In the genomic region with DNA sequence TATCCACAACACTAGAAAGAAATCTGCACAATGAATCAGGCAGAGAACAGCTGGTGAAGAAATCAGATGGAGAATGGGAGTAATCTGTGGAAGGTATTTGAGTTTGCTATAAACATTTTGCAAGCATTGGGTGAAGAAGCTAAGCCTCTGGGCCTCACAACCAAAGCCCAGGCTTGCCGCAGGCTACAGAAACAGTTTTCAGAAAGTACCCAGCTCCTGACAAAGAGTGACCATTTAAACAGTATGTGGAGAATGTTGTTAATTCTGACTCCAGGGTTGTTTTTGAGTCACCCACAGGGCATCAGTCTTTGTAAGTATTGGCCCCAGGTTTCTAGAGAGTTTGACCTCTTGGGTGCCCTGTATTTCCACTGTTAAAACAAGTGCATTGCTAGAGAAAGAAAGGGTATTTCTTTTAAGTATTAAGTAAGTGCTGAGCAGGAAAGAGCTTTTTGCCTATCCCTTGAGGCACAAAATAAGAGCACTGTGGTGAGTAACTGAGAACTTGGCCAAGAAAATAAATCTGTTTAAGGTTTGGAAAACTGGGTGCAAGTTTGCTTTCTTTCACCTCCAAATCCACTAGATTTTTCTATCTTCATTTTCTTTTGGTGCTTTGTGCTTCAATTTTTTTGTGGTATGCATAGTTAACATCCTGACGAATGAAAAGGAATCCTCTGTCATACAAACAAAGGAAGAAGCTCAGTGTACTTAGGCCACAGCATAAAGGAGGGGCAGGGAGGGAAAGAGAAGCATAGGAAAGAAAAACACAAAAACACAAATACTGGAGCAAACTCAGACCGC, we compare ENCODE assay signal across 11 cellular contexts.
DNase-seq lines count a peak whose midpoint lies in the region; ATAC-seq and TF ChIP-seq lines count a peak whose summit lies in the region.
"Had no signal": no experiment of that assay in that cellular context is flagged by ENCODE, and none has a peak within 500 bp of the region (broad histone marks: within the 10 kb centered on the region; RNA-seq: fewer than 3 reads in every experiment).

No MANE protein-coding gene starts in this region.

- H4K20me1 ChIP-seq in OCI-LY1 (ENCODE audit: insufficient read depth, low read length): no peaks in the 10 kb centered on the region

- intact Hi-C loops in esophagus muscularis mucosa (cut with DNase I): no loop called here

- 55% methylated on average over 3 of the region's 3 CpGs for WGBS in esophagus muscularis mucosa

- peak overlapping the region; percentile 88 for H2AFZ ChIP-seq in OCI-LY1 (ENCODE audit: low read length)

- no peak overlapping the region for H3K9ac ChIP-seq in OCI-LY1 (ENCODE audit: low read length)

- ATAC-seq in HG02610 (IDR thresholded peaks at IDR 0.05; ENCODE audit: unreplicated experiment): no peak
- ATAC-seq: stimulated activated naive CD8-positive, alpha-beta T cell treated with anti-CD3 and anti-CD28 coated beads, Interleukin-15, amount 100 ng/mL, for 72 hours had no signal

- TF ChIP-seq EP300 in esophagus muscularis mucosa (IDR thresholded peaks at IDR 0.05): no peak

- peaks cover 5% of the 10 kb centered on the region for H3K9me3 Mint-ChIP-seq in nephron progenitor cell

- H3K4me1 ChIP-seq in OCI-LY1 (ENCODE audit: insufficient read depth, low read length, severe bottlenecking): peaks cover 27% of the 10 kb centered on the region
- H3K4me1 ChIP-seq in esophagus muscularis mucosa: peaks cover 8 to 68% (median 63%) of the 10 kb centered on the region in 4 donors

- POLR2A ChIA-PET in HEK293T (lab: Yijun Ruan, JAX): no interaction called here

- no peaks in the 10 kb centered on the region for H3K36me3 ChIP-seq in OCI-LY1 (ENCODE audit: insufficient read depth, low read length)
- H3K36me3 ChIP-seq in esophagus muscularis mucosa: no peaks in the 10 kb centered on the region

- peak; percentile 38 for DNase-seq in AG08395 (ENCODE audit: low spot score)
- no peak for DNase-seq in esophagus muscularis mucosa (ENCODE audit: extremely low spot score)
- no peak for DNase-seq in nephron progenitor cell
- no peak for DNase-seq in amygdala (lab: John Stamatoyannopoulos, UW)
- no peak for DNase-seq in NCI-H1105 treated with DMSO at 0.1 percent for 48 hours (lab: John Stamatoyannopoulos, UW)
- DNase-seq in HEK293T (ENCODE audit: extremely low spot score): no peak
- DNase-seq: AML-193; NCI-H510A; stimulated activated naive CD8-positive, alpha-beta T cell treated with anti-CD3 and anti-CD28 coated beads, Interleukin-15, amount 100 ng/mL, for 72 hours had no signal

- peaks cover 3% of the 10 kb centered on the region for H3K27me3 Mint-ChIP-seq in nephron progenitor cell (ENCODE audit: low read depth, poor library complexity)
- H3K27me3 Mint-ChIP-seq: stimulated activated naive CD8-positive, alpha-beta T cell treated with anti-CD3 and anti-CD28 coated beads, Interleukin-15, amount 100 ng/mL, for 72 hours had no signal

- H3K27me3 ChIP-seq in OCI-LY1 (ENCODE audit: insufficient read depth, low read length): no peaks in the 10 kb centered on the region
- H3K27me3 ChIP-seq in esophagus muscularis mucosa: no peaks in the 10 kb centered on the region

- no peaks in the 10 kb centered on the region for H3K36me3 Mint-ChIP-seq in nephron progenitor cell (ENCODE audit: low read depth)

- no peaks in the 10 kb centered on the region for H3F3A ChIP-seq in OCI-LY1 (ENCODE audit: insufficient read depth, low read length)

- H3K4me3 ChIP-seq in OCI-LY1 (ENCODE audit: low read depth, low read length, poor library complexity, severe bottlenecking) (no peak overlapping the region), esophagus muscularis mucosa (no peak overlapping the region)

- H3K4me3 Mint-ChIP-seq in nephron progenitor cell: no peak overlapping the region
- H3K4me3 Mint-ChIP-seq: stimulated activated naive CD8-positive, alpha-beta T cell treated with anti-CD3 and anti-CD28 coated beads, Interleukin-15, amount 100 ng/mL, for 72 hours had no signal

- H3K9me3 ChIP-seq in OCI-LY1 (ENCODE audit: low read length) (peaks cover 10% of the 10 kb centered on the region; the same call in 1 of the 2 replicates), esophagus muscularis mucosa (no peaks in the 10 kb centered on the region)

- no peaks in the 10 kb centered on the region for H3K9me2 ChIP-seq in OCI-LY1 (ENCODE audit: low read depth, low read length)

- TF ChIP-seq CTCF in OCI-LY1 (IDR thresholded peaks at IDR 0.05; ENCODE audit: low read length) (no peak), esophagus muscularis mucosa (IDR thresholded peaks at IDR 0.05) (no peak), nephron progenitor cell (IDR thresholded peaks at IDR 0.05) (no peak)

- H3K79me2 ChIP-seq in OCI-LY1 (ENCODE audit: insufficient read depth, low read length): no peaks in the 10 kb centered on the region

- TF ChIP-seq POLR2A in esophagus muscularis mucosa (IDR thresholded peaks at IDR 0.05; ENCODE audit: low read depth): no peak

- H3K4me1 Mint-ChIP-seq in nephron progenitor cell: peaks cover 37% of the 10 kb centered on the region
- H3K4me1 Mint-ChIP-seq: stimulated activated naive CD8-positive, alpha-beta T cell treated with anti-CD3 and anti-CD28 coated beads, Interleukin-15, amount 100 ng/mL, for 72 hours had no signal

- CTCF ChIA-PET in HEK293T (lab: Yijun Ruan, JAX): no interaction called here

- H3K4me2 ChIP-seq in OCI-LY1 (ENCODE audit: low read length): no peak overlapping the region

- H3K27ac Mint-ChIP-seq in nephron progenitor cell: peak overlapping the region; percentile 95
- H3K27ac Mint-ChIP-seq: stimulated activated naive CD8-positive, alpha-beta T cell treated with anti-CD3 and anti-CD28 coated beads, Interleukin-15, amount 100 ng/mL, for 72 hours had no signal

- no peak overlapping the region for H3K27ac ChIP-seq in OCI-LY1 (ENCODE audit: low read depth, low read length, poor library complexity, severe bottlenecking)
- peak overlapping the region; percentile 74 to 88 (median 80) for H3K27ac ChIP-seq in esophagus muscularis mucosa (replicated peaks in 1 of 4)

TF ChIP-seq in HEK293T, 16 proteins besides CTCF, POLR2A, EP300 and RAD21:
- TF ChIP-seq HDGF (IDR thresholded peaks at IDR 0.05; ENCODE audit: borderline replicate concordance) (no peak), ZNF384 (IDR thresholded peaks at IDR 0.05) (no peak), PKNOX1 (IDR thresholded peaks at IDR 0.05) (no peak), TARDBP (IDR thresholded peaks at IDR 0.05) (no peak), FOXA1 (IDR thresholded peaks at IDR 0.05) (no peak), L3MBTL2 (conservative IDR thresholded peaks at IDR 0.05) (no peak), SP1 (IDR thresholded peaks at IDR 0.05) (no peak), ELF4 (IDR thresholded peaks at IDR 0.05) (no peak), FOXK2 (IDR thresholded peaks at IDR 0.05) (no peak), FOXM1 (IDR thresholded peaks at IDR 0.05; ENCODE audit: borderline replicate concordance) (no peak), NFRKB (IDR thresholded peaks at IDR 0.05) (no peak), SUZ12 (IDR thresholded peaks at IDR 0.05) (no peak), ARNT (IDR thresholded peaks at IDR 0.05) (no peak), BHLHE40 (IDR thresholded peaks at IDR 0.05; ENCODE audit: borderline replicate concordance) (no peak), CTBP1 (IDR thresholded peaks at IDR 0.05; ENCODE audit: borderline replicate concordance) (no peak), LEF1 (IDR thresholded peaks at IDR 0.05; ENCODE audit: borderline replicate concordance) (no peak)
